ENCODE assay signal across 23 cellular contexts in genomic region chr3:197225579-197225978, GRCh38.
"Had no signal": no experiment of that assay in that cellular context is flagged by ENCODE, and none has a peak within 500 bp of the region (broad histone marks: within the 10 kb centered on the region; RNA-seq: fewer than 3 reads in every experiment).

No MANE protein-coding gene starts in this region.

- H3K27me3 Mint-ChIP-seq: natural killer cell treated with Interleukin-12 subunit alpha and Interleukin-12 subunit beta and Interleukin-15 and Interleukin-18, amount 100 ng/mL, for 72 hours; stimulated activated memory B cell treated with anti-CD40 and anti-IgM and Interleukin-4, amounts not matched to agents 10 μg/mL and 1 μg/mL and 100 μg/mL, for 72 hours; stimulated activated naive CD8-positive, alpha-beta T cell treated with anti-CD3 and anti-CD28 coated beads, Interleukin-15, Interleukin-2, amounts not matched to agents 100 ng/mL and 50 ng/mL, for 24 hours had no signal

- H3K27ac ChIP-seq: coronary artery, gastrocnemius medialis, parathyroid adenoma, psoas muscle, spleen, testis, tibial nerve, upper lobe of right lung, vagina had no signal

- H3K27me3 ChIP-seq: gastrocnemius medialis, spleen, testis, tibial nerve, upper lobe of right lung, vagina had no signal

- ATAC-seq: esophagus mucosa; gastrocnemius medialis; left ventricle myocardium superior; natural killer cell treated with Interleukin-12 subunit alpha and Interleukin-12 subunit beta and Interleukin-15 and Interleukin-18, amount 100 ng/mL, for 72 hours; psoas muscle; sciatic nerve; stimulated activated memory B cell treated with anti-CD40 and anti-IgM and Interleukin-4, amounts not matched to agents 10 μg/mL and 1 μg/mL and 100 μg/mL, for 72 hours; upper lobe of right lung had no signal

- DNase-seq: effector memory CD4-positive, alpha-beta T cell; gastrocnemius medialis; immature natural killer cell; left ventricle myocardium superior; mesenchymal stem cell; midbrain; occipital lobe; psoas muscle; spleen; stimulated activated CD4-positive, alpha-beta T cell treated with anti-CD3 and anti-CD28 coated beads, Interleukin-15, amount 100 ng/mL, for 24 hours; stimulated activated CD4-positive, alpha-beta T cell treated with anti-CD3 and anti-CD28 coated beads, Interleukin-1b, Interleukin-23, amount 100 ng/mL, for 48 hours; stimulated activated CD4-positive, alpha-beta T cell treated with anti-CD3 and anti-CD28 coated beads, Interleukin-4, amount 100 ng/mL, for 24 hours; upper lobe of right lung had no signal

- H3K4me3 Mint-ChIP-seq: immature natural killer cell; natural killer cell treated with Interleukin-12 subunit alpha and Interleukin-12 subunit beta and Interleukin-15 and Interleukin-18, amount 100 ng/mL, for 72 hours; stimulated activated memory B cell treated with anti-CD40 and anti-IgM and Interleukin-4, amounts not matched to agents 10 μg/mL and 1 μg/mL and 100 μg/mL, for 72 hours; stimulated activated naive CD8-positive, alpha-beta T cell treated with anti-CD3 and anti-CD28 coated beads, Interleukin-15, Interleukin-2, amounts not matched to agents 100 ng/mL and 50 ng/mL, for 24 hours had no signal

- H3K36me3 Mint-ChIP-seq: immature natural killer cell; natural killer cell treated with Interleukin-12 subunit alpha and Interleukin-12 subunit beta and Interleukin-15 and Interleukin-18, amount 100 ng/mL, for 72 hours; stimulated activated memory B cell treated with anti-CD40 and anti-IgM and Interleukin-4, amounts not matched to agents 10 μg/mL and 1 μg/mL and 100 μg/mL, for 72 hours had no signal

- H3K9me3 Mint-ChIP-seq: immature natural killer cell; natural killer cell treated with Interleukin-12 subunit alpha and Interleukin-12 subunit beta and Interleukin-15 and Interleukin-18, amount 100 ng/mL, for 72 hours; stimulated activated memory B cell treated with anti-CD40 and anti-IgM and Interleukin-4, amounts not matched to agents 10 μg/mL and 1 μg/mL and 100 μg/mL, for 72 hours; stimulated activated naive CD8-positive, alpha-beta T cell treated with anti-CD3 and anti-CD28 coated beads, Interleukin-15, Interleukin-2, amounts not matched to agents 100 ng/mL and 50 ng/mL, for 24 hours had no signal

- H3K9me3 ChIP-seq: gastrocnemius medialis, psoas muscle, spleen, testis, tibial nerve, upper lobe of right lung, vagina had no signal

- H3K27ac Mint-ChIP-seq: immature natural killer cell; natural killer cell treated with Interleukin-12 subunit alpha and Interleukin-12 subunit beta and Interleukin-15 and Interleukin-18, amount 100 ng/mL, for 72 hours; stimulated activated memory B cell treated with anti-CD40 and anti-IgM and Interleukin-4, amounts not matched to agents 10 μg/mL and 1 μg/mL and 100 μg/mL, for 72 hours; stimulated activated naive CD8-positive, alpha-beta T cell treated with anti-CD3 and anti-CD28 coated beads, Interleukin-15, Interleukin-2, amounts not matched to agents 100 ng/mL and 50 ng/mL, for 24 hours had no signal
